38 cellular contexts compared by ENCODE assay signal in genomic region chr6:35158520-35158919, GRCh38. TPM values are rescaled to one million over a fixed set of nuclear protein-coding genes. Genes with fewer than 3 reads are reported as not detected.
"Had no signal": no experiment of that assay in that cellular context is flagged by ENCODE, and none has a peak within 500 bp of the region (broad histone marks: within the 10 kb centered on the region; RNA-seq: fewer than 3 reads in every experiment).

No MANE protein-coding gene starts in this region.

- H3K4me1 Mint-ChIP-seq: activated T-helper 17 cell treated with anti-CD3 and anti-CD28 coated beads, Interleukin-2, amount 50 U/mL, for 72 hours had no signal

- H3K4me3 Mint-ChIP-seq: activated CD8-positive, alpha-beta T cell treated with anti-CD3 and anti-CD28 coated beads for 36 hours; activated naive CD8-positive, alpha-beta T cell treated with anti-CD3 and anti-CD28 coated beads for 36 hours; activated T-cell treated with anti-CD3 and anti-CD28 coated beads, Interleukin-2, amount 50 U/mL, for 72 hours; activated T-helper 17 cell treated with anti-CD3 and anti-CD28 coated beads, Interleukin-2, amount 50 U/mL, for 72 hours had no signal

- H3K36me3 ChIP-seq: brain microvascular endothelial cell, SJCRH30, WERI-Rb-1 had no signal

- ATAC-seq: activated CD8-positive, alpha-beta T cell treated with anti-CD3 and anti-CD28 coated beads for 36 hours; activated T-cell treated with anti-CD3 and anti-CD28 coated beads, Interleukin-2, amount 50 U/mL, for 72 hours; activated T-helper 17 cell treated with anti-CD3 and anti-CD28 coated beads, Interleukin-2, amount 50 U/mL, for 72 hours; Panc1 had no signal

- H3K27ac ChIP-seq: brain microvascular endothelial cell, SJCRH30, SK-N-MC, WERI-Rb-1 had no signal

- H3K4me3 ChIP-seq: SJCRH30, SK-N-MC had no signal

- H3K27me3 ChIP-seq: brain microvascular endothelial cell, SJCRH30 had no signal

- H3K9me3 Mint-ChIP-seq: activated CD8-positive, alpha-beta T cell treated with anti-CD3 and anti-CD28 coated beads for 36 hours; activated naive CD8-positive, alpha-beta T cell treated with anti-CD3 and anti-CD28 coated beads for 36 hours; activated T-cell treated with anti-CD3 and anti-CD28 coated beads, Interleukin-2, amount 50 U/mL, for 72 hours; activated T-helper 17 cell treated with anti-CD3 and anti-CD28 coated beads, Interleukin-2, amount 50 U/mL, for 72 hours had no signal

- DNase-seq: activated CD4-positive, alpha-beta T cell treated with anti-CD3 and anti-CD28 coated beads for 1 hour; activated CD4-positive, alpha-beta T cell treated with anti-CD3 and anti-CD28 coated beads for 48 hours; activated CD4-positive, CD25-positive, alpha-beta regulatory T cell; activated CD8-positive, alpha-beta T cell treated with anti-CD3 and anti-CD28 coated beads for 36 hours; activated effector memory CD4-positive, alpha-beta T cell treated with anti-CD3 and anti-CD28 coated beads, Interleukin-2, amount 50 U/mL, for 16 hours; activated naive CD4-positive, alpha-beta T cell; activated naive CD4-positive, alpha-beta T cell treated with anti-CD3 and anti-CD28 coated beads, Interleukin-2, amount 50 U/mL, for 16 hours; activated naive CD8-positive, alpha-beta T cell treated with anti-CD3 and anti-CD28 coated beads for 36 hours; activated T-cell treated with anti-CD3 and anti-CD28 coated beads, Interleukin-2, amount 50 U/mL, for 1 hour; activated T-cell treated with anti-CD3 and anti-CD28 coated beads, Interleukin-2, amount 50 U/mL, for 72 hours; amygdala; brain microvascular endothelial cell; central memory CD4-positive, alpha-beta T cell; Karpas-422; KBM-7; NCI-H1048; NCI-H1105 treated with DMSO at 0.1 percent for 48 hours; NCI-H1436; NCI-H1694; NCI-H1930; NCI-H2081 treated with DMSO at 0.1 percent for 48 hours; NCI-H226; NCI-H446 treated with DMSO at 0.1 percent for 48 hours; NCI-H524; NCI-H69; NCI-H82; SHP77; SJCRH30; T1000; WERI-Rb-1 had no signal

- H3K9me3 ChIP-seq: SJCRH30 had no signal

- H3K36me3 Mint-ChIP-seq: activated naive CD8-positive, alpha-beta T cell treated with anti-CD3 and anti-CD28 coated beads for 36 hours had no signal

- H3K27ac Mint-ChIP-seq: activated CD8-positive, alpha-beta T cell treated with anti-CD3 and anti-CD28 coated beads for 36 hours; activated naive CD8-positive, alpha-beta T cell treated with anti-CD3 and anti-CD28 coated beads for 36 hours; activated T-cell treated with anti-CD3 and anti-CD28 coated beads, Interleukin-2, amount 50 U/mL, for 72 hours; activated T-helper 17 cell treated with anti-CD3 and anti-CD28 coated beads, Interleukin-2, amount 50 U/mL, for 72 hours had no signal

RNA-seq across cellular contexts. Expression of gene TCP11, which starts 17.4 kb away (rescaled TPM):
- total RNA-seq: activated CD8-positive, alpha-beta memory T cell treated with anti-CD3 and anti-CD28 coated beads for 36 hours; activated CD8-positive, alpha-beta T cell treated with anti-CD3 and anti-CD28 coated beads for 36 hours; activated naive CD8-positive, alpha-beta T cell treated with anti-CD3 and anti-CD28 coated beads for 36 hours; activated T-cell treated with anti-CD3 and anti-CD28 coated beads, Interleukin-2, amount 50 U/mL, for 72 hours; activated T-helper 17 cell treated with anti-CD3 and anti-CD28 coated beads, Interleukin-2, amount 50 U/mL, for 72 hours; MCF 10A; RPMI7951; SJCRH30; T-helper 1 cell treated with Interleukin-12 subunit alpha and Interleukin-12 subunit beta and Interleukin-4 antibody, amounts not matched to agents 30 ng/mL and 1 ng/mL, for 36 hours; T-helper 2 cell treated with Interferon-gamma antibody and Interleukin-4, amounts not matched to agents 100 ng/mL and 5 ng/mL, for 36 hours had no signal

RNA-seq across cellular contexts. Expression of gene SCUBE3, which starts 55.2 kb away (rescaled TPM):
- total RNA-seq: activated CD8-positive, alpha-beta T cell treated with anti-CD3 and anti-CD28 coated beads for 36 hours; activated naive CD8-positive, alpha-beta T cell treated with anti-CD3 and anti-CD28 coated beads for 36 hours; MCF 10A; T-helper 1 cell treated with Interleukin-12 subunit alpha and Interleukin-12 subunit beta and Interleukin-4 antibody, amounts not matched to agents 30 ng/mL and 1 ng/mL, for 36 hours; T-helper 2 cell treated with Interferon-gamma antibody and Interleukin-4, amounts not matched to agents 100 ng/mL and 5 ng/mL, for 36 hours had no signal
